8 cellular contexts compared by ENCODE assay signal in the genomic region with DNA sequence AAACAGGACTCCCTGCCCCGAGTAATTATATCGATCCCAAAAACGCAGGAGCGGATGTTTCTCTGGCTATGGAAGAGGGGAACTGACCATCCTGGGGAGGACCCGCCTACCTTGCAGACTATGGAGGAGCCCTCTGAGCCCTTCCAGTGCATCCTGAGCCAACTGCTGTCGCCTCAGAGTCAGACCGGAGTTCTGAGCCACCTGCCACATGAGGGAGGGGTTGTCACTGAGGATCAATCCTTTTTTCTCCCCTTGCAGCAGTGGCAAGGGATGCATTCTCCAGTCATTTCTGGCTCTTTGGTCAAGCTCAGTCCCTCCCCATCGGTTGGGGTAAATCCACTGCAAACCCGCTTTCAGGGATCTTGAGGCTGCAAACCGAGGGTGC. TPM values are rescaled to one million over a fixed set of nuclear protein-coding genes. Genes with fewer than 3 reads are reported as not detected.
DNase-seq lines count a peak whose midpoint lies in the region; ATAC-seq and TF ChIP-seq lines count a peak whose summit lies in the region.

No MANE protein-coding gene starts in this region.

- WGBS in testis, 2 donors: 2 to 8% methylated on average over 7 to 9 of the region's 10 CpGs

- peaks cover 16% of the 10 kb centered on the region for H3K4me1 Mint-ChIP-seq in GM23338

- peak overlapping the region; percentile 90 for H3K27ac Mint-ChIP-seq in GM23338

- H3K27me3 Mint-ChIP-seq in GM23338 (ENCODE audit: insufficient read depth, low read depth, poor library complexity): peaks cover 8% of the 10 kb centered on the region

- H3K4me3 Mint-ChIP-seq in GM23338: peak overlapping the region; percentile 93

- DNase-seq in GM23338 (ENCODE audit: low spot score) (no peak), testis (no peak), COLO829 (ENCODE audit: low spot score) (no peak)
- peak; percentile 15 to 26 for DNase-seq in activated CD4-positive, alpha-beta T cell treated with anti-CD3 and anti-CD28 coated beads, Interleukin-2, amount 50 U/mL, for 48 hours

- peaks cover 42% of the 10 kb centered on the region for H3K36me3 Mint-ChIP-seq in GM23338 (ENCODE audit: low read depth)

- no peaks in the 10 kb centered on the region for H3K9me3 Mint-ChIP-seq in GM23338

- TF ChIP-seq CTCF in GM23338 (conservative IDR thresholded peaks at IDR 0.05; ENCODE audit: low read depth in 2 of 2) (no peak), testis (IDR thresholded peaks at IDR 0.05) (no peak)

- H3F3A ChIP-seq in GM23338 (replicated peaks; ENCODE audit: low read depth): 0 out of 2 replicates have a peak, but pooled peaks cover 2% of the 10 kb centered on the region

- peak overlapping the region; percentile 87 for H3K4me3 ChIP-seq in ACC112 (ENCODE audit: low read depth, low read length)
- H3K4me3 ChIP-seq in GM23338: peak overlapping the region; percentile 91
- H3K4me3 ChIP-seq in iPS-18c (ENCODE audit: insufficient read depth, low read depth, low read length): peak overlapping the region; percentile 85
- H3K4me3 ChIP-seq in testis: peak overlapping the region; percentile 71 to 75

- H3K79me2 ChIP-seq in ACC112 (ENCODE audit: control insufficient read depth, insufficient read depth, low read length, unreplicated experiment) (peaks cover 26% of the 10 kb centered on the region), GM23338 (replicated peaks; ENCODE audit: insufficient read depth) (peaks cover 24% of the 10 kb centered on the region)

- intact Hi-C loops in testis (cut with DNase I; ENCODE audit: low total_unique reads): no loop called here

- H3K4me1 ChIP-seq in ACC112 (ENCODE audit: control insufficient read depth, insufficient read depth, low read length, unreplicated experiment): peaks cover 10% of the 10 kb centered on the region
- H3K4me1 ChIP-seq in GM23338 (ENCODE audit: insufficient read depth): peaks cover 7% of the 10 kb centered on the region
- peaks cover 5% of the 10 kb centered on the region for H3K4me1 ChIP-seq in testis

- H3K9me2 ChIP-seq in GM23338 (ENCODE audit: insufficient read depth): no peaks in the 10 kb centered on the region

- H2AFZ ChIP-seq in ACC112 (ENCODE audit: low read length, unreplicated experiment): peak overlapping the region; percentile 54
- H2AFZ ChIP-seq in GM23338: peak overlapping the region; percentile 61; the same call in 1 of the 2 replicates

- ATAC-seq in GM23338: peak; percentile 7
- no peak for ATAC-seq in GM21447 (IDR thresholded peaks at IDR 0.05; ENCODE audit: unreplicated experiment)
- no peak for ATAC-seq in GM18907 (IDR thresholded peaks at IDR 0.05; ENCODE audit: unreplicated experiment)

- H3K9me3 ChIP-seq in iPS-18c (ENCODE audit: control insufficient read depth, insufficient read depth, low read length): no peaks in the 10 kb centered on the region
- no peaks in the 10 kb centered on the region for H3K9me3 ChIP-seq in testis

- H3K36me3 ChIP-seq in ACC112 (ENCODE audit: insufficient read depth, low read length): peaks cover 3% of the 10 kb centered on the region; the same call in 1 of the 2 replicates
- 0 out of 2 replicates have a peak, but pooled peaks cover 3% of the 10 kb centered on the region for H3K36me3 ChIP-seq in GM23338 (ENCODE audit: insufficient read depth)
- no peaks in the 10 kb centered on the region for H3K36me3 ChIP-seq in testis (ENCODE audit: low read depth, missing control alignments)

- H3K27me3 ChIP-seq in ACC112 (ENCODE audit: insufficient read depth, low read length) (no peaks in the 10 kb centered on the region), GM23338 (ENCODE audit: insufficient read depth) (no peaks in the 10 kb centered on the region), testis (no peaks in the 10 kb centered on the region)

- no peak for TF ChIP-seq POLR2A in testis (IDR thresholded peaks at IDR 0.05)

- H3K4me2 ChIP-seq in GM23338: peak overlapping the region; percentile 74

- H4K20me1 ChIP-seq in GM23338 (replicated peaks; ENCODE audit: insufficient read depth): no peaks in the 10 kb centered on the region; the same call in 1 of the 2 replicates

- H3K27ac ChIP-seq in ACC112 (ENCODE audit: low read depth, low read length) (peak overlapping the region; percentile 76; the same call in 1 of the 2 replicates), GM23338 (ENCODE audit: low read depth) (peak overlapping the region; percentile 85; the same call in 1 of the 2 replicates), testis (peak overlapping the region in 1 of 2 donors; percentile 85)

TF ChIP-seq in GM23338, 12 proteins besides CTCF, POLR2A, EP300 and RAD21:
- TF ChIP-seq JUNB (IDR thresholded peaks at IDR 0.05; ENCODE audit: unreplicated experiment) (no peak), EZH2phosphoT487 (IDR thresholded peaks at IDR 0.05; ENCODE audit: unreplicated experiment) (no peak), STAT1 (IDR thresholded peaks at IDR 0.05; ENCODE audit: unreplicated experiment) (no peak)
- TF ChIP-seq, protein P1, sequence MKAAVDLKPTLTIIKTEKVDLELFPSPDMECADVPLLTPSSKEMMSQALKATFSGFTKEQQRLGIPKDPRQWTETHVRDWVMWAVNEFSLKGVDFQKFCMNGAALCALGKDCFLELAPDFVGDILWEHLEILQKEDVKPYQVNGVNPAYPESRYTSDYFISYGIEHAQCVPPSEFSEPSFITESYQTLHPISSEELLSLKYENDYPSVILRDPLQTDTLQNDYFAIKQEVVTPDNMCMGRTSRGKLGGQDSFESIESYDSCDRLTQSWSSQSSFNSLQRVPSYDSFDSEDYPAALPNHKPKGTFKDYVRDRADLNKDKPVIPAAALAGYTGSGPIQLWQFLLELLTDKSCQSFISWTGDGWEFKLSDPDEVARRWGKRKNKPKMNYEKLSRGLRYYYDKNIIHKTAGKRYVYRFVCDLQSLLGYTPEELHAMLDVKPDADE (IDR thresholded peaks at IDR 0.05): no peak
- TF ChIP-seq, protein P2, sequence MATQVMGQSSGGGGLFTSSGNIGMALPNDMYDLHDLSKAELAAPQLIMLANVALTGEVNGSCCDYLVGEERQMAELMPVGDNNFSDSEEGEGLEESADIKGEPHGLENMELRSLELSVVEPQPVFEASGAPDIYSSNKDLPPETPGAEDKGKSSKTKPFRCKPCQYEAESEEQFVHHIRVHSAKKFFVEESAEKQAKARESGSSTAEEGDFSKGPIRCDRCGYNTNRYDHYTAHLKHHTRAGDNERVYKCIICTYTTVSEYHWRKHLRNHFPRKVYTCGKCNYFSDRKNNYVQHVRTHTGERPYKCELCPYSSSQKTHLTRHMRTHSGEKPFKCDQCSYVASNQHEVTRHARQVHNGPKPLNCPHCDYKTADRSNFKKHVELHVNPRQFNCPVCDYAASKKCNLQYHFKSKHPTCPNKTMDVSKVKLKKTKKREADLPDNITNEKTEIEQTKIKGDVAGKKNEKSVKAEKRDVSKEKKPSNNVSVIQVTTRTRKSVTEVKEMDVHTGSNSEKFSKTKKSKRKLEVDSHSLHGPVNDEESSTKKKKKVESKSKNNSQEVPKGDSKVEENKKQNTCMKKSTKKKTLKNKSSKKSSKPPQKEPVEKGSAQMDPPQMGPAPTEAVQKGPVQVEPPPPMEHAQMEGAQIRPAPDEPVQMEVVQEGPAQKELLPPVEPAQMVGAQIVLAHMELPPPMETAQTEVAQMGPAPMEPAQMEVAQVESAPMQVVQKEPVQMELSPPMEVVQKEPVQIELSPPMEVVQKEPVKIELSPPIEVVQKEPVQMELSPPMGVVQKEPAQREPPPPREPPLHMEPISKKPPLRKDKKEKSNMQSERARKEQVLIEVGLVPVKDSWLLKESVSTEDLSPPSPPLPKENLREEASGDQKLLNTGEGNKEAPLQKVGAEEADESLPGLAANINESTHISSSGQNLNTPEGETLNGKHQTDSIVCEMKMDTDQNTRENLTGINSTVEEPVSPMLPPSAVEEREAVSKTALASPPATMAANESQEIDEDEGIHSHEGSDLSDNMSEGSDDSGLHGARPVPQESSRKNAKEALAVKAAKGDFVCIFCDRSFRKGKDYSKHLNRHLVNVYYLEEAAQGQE (IDR thresholded peaks at IDR 0.05; ENCODE audit: unreplicated experiment): no peak

RNA-seq across cellular contexts. Expression of a gene that starts 0.7 kb away (rescaled TPM):
- total RNA-seq in GM23338 (2014; rRNA removed; shearing (Covaris generic)): 47.0 and 56.2 TPM in 2 replicates
- polyA plus RNA-seq in GM23338 (2016; fragmentation: Nextera tagmentation; extraction: Ambion mirVana): 53.1 and 53.8 TPM in 2 replicates
- 10 to 100 TPM; 32.3 to 57.2 TPM for total RNA-seq in testis
- 25.5 TPM for polyA plus RNA-seq in testis (ENCODE audit: insufficient read depth, low read depth, low replicate concordance)

RNA-seq across cellular contexts. Expression of a gene that starts 6.6 kb away (rescaled TPM):
- 361 and 408 TPM in 2 replicates for total RNA-seq in GM23338 (2014; rRNA removed; shearing (Covaris generic))
- polyA plus RNA-seq in GM23338 (2016; fragmentation: Nextera tagmentation; extraction: Ambion mirVana) (113 and 130 TPM in 2 replicates), testis (ENCODE audit: insufficient read depth, low read depth, low replicate concordance) (229 TPM)
- 100 to 1,000 TPM; 171 to 186 TPM for total RNA-seq in testis

RNA-seq across cellular contexts. Expression of a gene that starts 17.4 kb away (rescaled TPM):
- total RNA-seq in GM23338 (2014; rRNA removed; shearing (Covaris generic)): 13.6 and 18.9 TPM in 2 replicates
- polyA plus RNA-seq in GM23338 (2016; fragmentation: Nextera tagmentation; extraction: Ambion mirVana) (11.2 and 13.6 TPM in 2 replicates), testis (ENCODE audit: insufficient read depth, low read depth, low replicate concordance) (41.4 TPM)
- 10 to 100 TPM; 27.6 to 33.1 TPM for total RNA-seq in testis

RNA-seq across cellular contexts. Expression of a gene that starts 23.9 kb away (rescaled TPM):
- total RNA-seq in GM23338 (2014; rRNA removed; shearing (Covaris generic)): 210 and 221 TPM in 2 replicates
- polyA plus RNA-seq in GM23338 (2016; fragmentation: Nextera tagmentation; extraction: Ambion mirVana) (109 and 114 TPM in 2 replicates), testis (ENCODE audit: insufficient read depth, low read depth, low replicate concordance) (102 TPM)
- 100 to 1,000 TPM in 1 of 2 donors, 10 to 100 TPM in 1; 87.1 to 115 TPM for total RNA-seq in testis

RNA-seq across cellular contexts. Expression of a gene that starts 36.6 kb away (rescaled TPM):
- 3.1 and 6.1 TPM in 2 replicates for total RNA-seq in GM23338 (2014; rRNA removed; shearing (Covaris generic))
- polyA plus RNA-seq in GM23338 (2016; fragmentation: Nextera tagmentation; extraction: Ambion mirVana): 2.2 and 2.3 TPM in 2 replicates
- 10 to 100 TPM; 15.9 to 19.6 TPM for total RNA-seq in testis
- 16.0 TPM for polyA plus RNA-seq in testis (ENCODE audit: insufficient read depth, low read depth, low replicate concordance)

Comparison
In these comparisons a context has a peak if more than half of its experiments do, and no peak if none do; other contexts are left out.
1. DNase-seq: peak in activated CD4-positive, alpha-beta T cell treated with anti-CD3 and anti-CD28 coated beads, Interleukin-2, amount 50 U/mL, for 48 hours (2 of 2); none in GM23338 (single experiment), testis (single experiment) and COLO829 (single experiment).
2. Peak in every context shown above with its lines, with median percentiles within 50 percentile points of each other: H3K4me3 ChIP-seq.